13 cellular contexts compared by ENCODE assay signal in the genomic region with DNA sequence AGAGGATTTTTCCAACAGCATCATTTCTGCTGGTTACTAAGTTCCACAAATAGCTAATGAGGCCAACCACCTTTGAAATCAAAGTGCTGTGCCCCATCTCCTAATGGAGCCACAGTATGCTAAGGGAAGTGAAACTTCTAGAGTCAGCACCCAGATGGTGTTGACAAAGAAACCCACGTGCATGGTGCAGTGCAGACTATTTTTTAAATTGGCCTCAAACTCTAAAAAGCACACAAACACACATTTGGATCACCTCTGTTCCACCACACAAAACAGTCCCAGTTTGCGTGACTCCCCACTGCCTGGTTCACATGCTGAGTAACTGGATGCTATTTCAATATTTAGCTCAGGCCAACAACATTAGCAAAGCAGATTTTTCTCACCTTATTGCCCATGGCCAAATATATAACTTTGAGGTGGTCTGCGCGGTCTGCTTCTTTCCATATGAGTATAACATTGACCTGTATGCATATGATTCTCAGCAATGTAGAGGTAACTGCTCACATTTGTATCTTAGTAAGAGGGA.
DNase-seq lines count a peak whose midpoint lies in the region; ATAC-seq and TF ChIP-seq lines count a peak whose summit lies in the region.
"Had no signal": no experiment of that assay in that cellular context is flagged by ENCODE, and none has a peak within 500 bp of the region (broad histone marks: within the 10 kb centered on the region; RNA-seq: fewer than 3 reads in every experiment).

No MANE protein-coding gene starts in this region.

- no peak overlapping the region for H3K27ac Mint-ChIP-seq in Caco-2 (ENCODE audit: unreplicated experiment)

- CTCF ChIA-PET in Caco-2 (lab: Charles Lee) = no interaction called here

- no peaks in the 10 kb centered on the region for H3K27me3 Mint-ChIP-seq in Caco-2 (ENCODE audit: insufficient read depth, unreplicated experiment)

- H3K36me3 ChIP-seq in mucosa of descending colon (ENCODE audit: low read depth) (no peaks in the 10 kb centered on the region), Caco-2 (ENCODE audit: control insufficient read depth, insufficient read depth, low read length) (no peaks in the 10 kb centered on the region)
- H3K36me3 ChIP-seq: cardiac muscle cell had no signal

- POLR2A ChIA-PET in Caco-2 (lab: Charles Lee) = no interaction called here

- H3K9me3 ChIP-seq in mucosa of descending colon = no peaks in the 10 kb centered on the region
- no peaks in the 10 kb centered on the region for H3K9me3 ChIP-seq in Caco-2

- TF ChIP-seq CTCF in mucosa of descending colon (IDR thresholded peaks at IDR 0.05) (no peak), Caco-2 (IDR thresholded peaks at IDR 0.05; ENCODE audit: insufficient read depth in 1 of 2, low read depth in 1 of 2, low read length in 1 of 2, severe bottlenecking in 1 of 2, unreplicated experiment in 1 of 2) (no peak)

- H3K4me3 Mint-ChIP-seq in Caco-2 (ENCODE audit: unreplicated experiment) = no peak overlapping the region

- H3K9me3 Mint-ChIP-seq in Caco-2 (ENCODE audit: unreplicated experiment) = no peaks in the 10 kb centered on the region

- DNase-seq in mucosa of descending colon (peak in 1 of 3 donors; percentile 9), Caco-2 (no peak), NCI-H1436 (lab: John Stamatoyannopoulos, UW) (no peak), NCI-H446 treated with DMSO at 0.1 percent for 48 hours (lab: John Stamatoyannopoulos, UW) (no peak)
- DNase-seq in stimulated activated CD8-positive, alpha-beta memory T cell treated with anti-CD3 and anti-CD28 coated beads, Interleukin-4, amount 100 ng/mL, for 48 hours = no peak
- DNase-seq: EL; glutamatergic neuron; stimulated activated CD4-positive, alpha-beta T cell treated with anti-CD3 and anti-CD28 coated beads, Interleukin-1b, Interleukin-23, amount 100 ng/mL, for 48 hours had no signal

- H3K4me1 Mint-ChIP-seq in Caco-2 (ENCODE audit: low read depth, unreplicated experiment) = peaks cover 7% of the 10 kb centered on the region

- peak; percentile 97 for ATAC-seq in GM18868 (IDR thresholded peaks at IDR 0.05; ENCODE audit: unreplicated experiment)
- ATAC-seq in GM21825 (IDR thresholded peaks at IDR 0.05; ENCODE audit: unreplicated experiment) = peak; percentile 97
- peak; percentile 90 for ATAC-seq in HG03457 (IDR thresholded peaks at IDR 0.05; ENCODE audit: unreplicated experiment)
- peak; percentile 64 for ATAC-seq in mucosa of descending colon
- ATAC-seq: Panc1 had no signal

- no peaks in the 10 kb centered on the region for H3K36me3 Mint-ChIP-seq in Caco-2 (ENCODE audit: insufficient read depth, unreplicated experiment)

- no peaks in the 10 kb centered on the region for H3K27me3 ChIP-seq in Caco-2 (replicated peaks; ENCODE audit: control insufficient read depth, insufficient read depth, low read length)
- H3K27me3 ChIP-seq: cardiac muscle cell had no signal

- intact Hi-C loops in mucosa of descending colon (cut with DNase I, micrococcal nuclease) (no loop called here), Caco-2 (cut with micrococcal nuclease; ENCODE audit: unreplicated experiment) (no loop called here)

- no peaks in the 10 kb centered on the region for H3K4me1 ChIP-seq in mucosa of descending colon (ENCODE audit: low read depth)
- no peaks in the 10 kb centered on the region for H3K4me1 ChIP-seq in Caco-2

- no peak overlapping the region for H3K4me3 ChIP-seq in mucosa of descending colon
- no peak overlapping the region for H3K4me3 ChIP-seq in Caco-2 (ENCODE audit: low read depth, low read length)
- H3K4me3 ChIP-seq: cardiac muscle cell had no signal

- BruUV-seq in Caco-2 (replicated peaks; lab: Mats Ljungman, UMichigan) = no TSS peak
